Comparison of ENCODE assay signal across 16 cellular contexts in the genomic region with DNA sequence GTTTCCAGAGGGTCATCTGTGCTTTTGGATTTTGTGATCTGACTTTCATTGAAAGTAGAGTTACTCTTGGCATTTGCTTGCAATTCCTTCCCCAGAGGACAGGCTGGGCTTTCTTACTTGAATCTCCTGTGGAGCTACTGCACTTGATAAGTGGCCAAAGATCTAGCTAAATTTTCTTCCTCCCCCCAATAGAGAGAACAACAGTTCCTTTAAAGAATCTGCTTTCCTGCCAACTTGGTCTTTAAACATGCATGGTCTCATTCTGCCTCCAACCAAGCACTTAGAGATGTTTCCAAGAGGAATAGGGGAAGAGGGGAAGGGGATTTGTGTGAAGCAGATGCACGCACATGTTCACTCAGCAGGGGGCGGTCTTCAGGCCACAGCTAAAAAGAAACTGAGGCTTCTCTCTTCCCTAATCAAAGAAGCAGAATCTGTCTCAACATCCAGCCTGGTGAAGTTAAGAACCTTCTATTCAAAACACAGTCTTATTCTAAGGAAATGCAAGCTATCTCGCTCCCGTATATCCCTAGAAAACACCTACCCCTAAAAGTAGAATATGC.
DNase-seq lines count a peak whose midpoint lies in the region; ATAC-seq and TF ChIP-seq lines count a peak whose summit lies in the region.
"Had no signal": no experiment of that assay in that cellular context is flagged by ENCODE, and none has a peak within 500 bp of the region (broad histone marks: within the 10 kb centered on the region; RNA-seq: fewer than 3 reads in every experiment).

No MANE protein-coding gene starts in this region.

- POLR2A ChIA-PET in activated CD4-positive, alpha-beta memory T cell treated with anti-CD3 and anti-CD28 coated beads for 36 hours (lab: Charles Lee), result interaction anchor here (0.6 kb wide), 1 partner anchor 330 kb away, joined by 3 read pairs; no protein-coding TSS in a partner anchor

- no peak overlapping the region for H2BK12ac ChIP-seq in H9 (ENCODE audit: insufficient read length, low read depth, low read length)

- no CpG with 5 or more reads among the region's 4 CpGs for WGBS in H9 (ENCODE audit: extremely low coverage, insufficient read length, low lambda C conversion rate)
- WGBS in sigmoid colon, 2 donors, result 88 to 97% methylated on average over 4 of the region's 4 CpGs

- no peak overlapping the region for H2BK120ac ChIP-seq in H9 (ENCODE audit: low read depth, low read length, poor library complexity, severe bottlenecking)

- no peak overlapping the region for H3K4me3 ChIP-seq in astrocyte of the cerebellum (ENCODE audit: low read depth, low read length)
- H3K4me3 ChIP-seq in sigmoid colon, result no peak overlapping the region
- H3K4me3 ChIP-seq: GM12878, ovary had no signal

- no peak overlapping the region for H3K14ac ChIP-seq in H9 (ENCODE audit: insufficient read depth, low read length)

- no peaks in the 10 kb centered on the region for H3K23me2 ChIP-seq in H9 (ENCODE audit: insufficient read length, low read depth, low read length, poor library complexity, severe bottlenecking)

- no peak overlapping the region for H2AFZ ChIP-seq in H9 (ENCODE audit: low read length)

- ATAC-seq in Right ventricle myocardium superior (ENCODE audit: poor library complexity), result no peak
- ATAC-seq: GM12878 had no signal

- in situ Hi-C loops in ACHN (cut with HindIII; ENCODE audit: low pct_ligation_motif_present, low pct_unique_long_range_greater_than_20kb, low sequenced_read_pairs), result no loop called here
- in situ Hi-C loops in astrocyte of the cerebellum (cut with HindIII; ENCODE audit: low sequenced_read_pairs), result no loop called here

- H3K9me3 ChIP-seq in H9 (ENCODE audit: control insufficient read depth, low read depth, low read length) (no peaks in the 10 kb centered on the region), sigmoid colon (no peaks in the 10 kb centered on the region)
- H3K9me3 ChIP-seq: ovary had no signal

- TF ChIP-seq EP300 in sigmoid colon (IDR thresholded peaks at IDR 0.05), result no peak

- H3K4me2 ChIP-seq in H9 (ENCODE audit: insufficient read depth, insufficient read length, low read length), result no peak overlapping the region

- no peak overlapping the region for H3K56ac ChIP-seq in H9 (ENCODE audit: insufficient read length, low read depth, low read length)

- H2BK15ac ChIP-seq in H9 (ENCODE audit: low read depth, low read length), result no peak overlapping the region

- TF ChIP-seq POLR2A in sigmoid colon (IDR thresholded peaks at IDR 0.05), result no peak

- no peaks in the 10 kb centered on the region for H3K36me3 ChIP-seq in sigmoid colon
- H3K36me3 ChIP-seq: ovary had no signal

- no peak overlapping the region for H4K91ac ChIP-seq in H9 (ENCODE audit: insufficient read length, low read depth, low read length)

- H3K23ac ChIP-seq in H9 (ENCODE audit: insufficient read length, low read depth, low read length), result no peak overlapping the region

- H3T11ph ChIP-seq in H9 (ENCODE audit: low read length), result no peak overlapping the region

- intact Hi-C loops in sigmoid colon (cut with DNase I) (no loop called here), Right ventricle myocardium superior (cut with DNase I) (no loop called here)
- intact Hi-C loops in activated CD4-positive, alpha-beta memory T cell treated with anti-CD3 and anti-CD28 coated beads for 36 hours (cut with micrococcal nuclease), result no loop called here

- H4K20me1 ChIP-seq in H9 (ENCODE audit: control insufficient read depth, insufficient read depth, insufficient read length), result no peaks in the 10 kb centered on the region

- no peaks in the 10 kb centered on the region for H3K27me3 ChIP-seq in H9 (ENCODE audit: insufficient read depth, low read length)
- H3K27me3 ChIP-seq in sigmoid colon, result no peaks in the 10 kb centered on the region
- H3K27me3 ChIP-seq: ovary had no signal

- H3K27me3 Mint-ChIP-seq in H9 (ENCODE audit: low read depth), result peaks cover 5% of the 10 kb centered on the region; the same call in 1 of the 2 replicates
- H3K27me3 Mint-ChIP-seq in activated CD4-positive, alpha-beta memory T cell treated with anti-CD3 and anti-CD28 coated beads for 36 hours, result peaks cover 2% of the 10 kb centered on the region
- H3K27me3 Mint-ChIP-seq: IgD-negative memory B cell had no signal

- H3K79me1 ChIP-seq in H9 (ENCODE audit: insufficient read depth, low read depth, low read length, poor library complexity, severe bottlenecking), result no peaks in the 10 kb centered on the region

- DNase-seq in ACHN (peak; percentile 27), H9 (no peak), astrocyte of the cerebellum (ENCODE audit: low read depth) (peak; percentile 62), iPS-NIHi11 (ENCODE audit: low spot score) (peak; percentile 40), sigmoid colon (no peak), Right ventricle myocardium superior (no peak), NCI-H2029 treated with DMSO at 0.1 percent for 48 hours (lab: John Stamatoyannopoulos, UW) (no peak)
- no peak for DNase-seq in activated CD4-positive, alpha-beta memory T cell treated with anti-CD3 and anti-CD28 coated beads for 36 hours
- DNase-seq: activated naive CD4-positive, alpha-beta T cell; NCI-H146; ovary had no signal

- CTCF ChIA-PET in activated CD4-positive, alpha-beta memory T cell treated with anti-CD3 and anti-CD28 coated beads for 36 hours (lab: Charles Lee), result interaction anchor here (1.4 to 3.4 kb wide), 2 partner anchors 14 to 16 kb away, joined by 3 to 17 read pairs; no protein-coding TSS in a partner anchor

- no peaks in the 10 kb centered on the region for H3K36me3 Mint-ChIP-seq in H9 (ENCODE audit: insufficient read depth in 1 of 3, low read depth in 3 of 3)
- no peaks in the 10 kb centered on the region for H3K36me3 Mint-ChIP-seq in activated CD4-positive, alpha-beta memory T cell treated with anti-CD3 and anti-CD28 coated beads for 36 hours
- H3K36me3 Mint-ChIP-seq: IgD-negative memory B cell had no signal

- no peak overlapping the region for H3K18ac ChIP-seq in H9 (ENCODE audit: insufficient read length, low read depth, low read length)

- H4K8ac ChIP-seq in H9 (replicated peaks; ENCODE audit: insufficient read length, low read depth, low read length), result no peak overlapping the region

- H3K27ac ChIP-seq in H9 (ENCODE audit: insufficient read length, low read depth, low read length) (no peak overlapping the region), sigmoid colon (no peak overlapping the region)
- H3K27ac ChIP-seq: epithelial cell of prostate, ovary, RWPE1 had no signal

- no peaks in the 10 kb centered on the region for H3K4me1 Mint-ChIP-seq in H9
- H3K4me1 Mint-ChIP-seq in activated CD4-positive, alpha-beta memory T cell treated with anti-CD3 and anti-CD28 coated beads for 36 hours (ENCODE audit: low read depth), result no peaks in the 10 kb centered on the region
- H3K4me1 Mint-ChIP-seq: IgD-negative memory B cell had no signal

- TF ChIP-seq CTCF in H9 (conservative IDR thresholded peaks at IDR 0.05) (peak; percentile 62), astrocyte of the cerebellum (IDR thresholded peaks at IDR 0.05; ENCODE audit: low read depth, low read length, missing control alignments) (peak; percentile 32), sigmoid colon (IDR thresholded peaks at IDR 0.05) (no peak)

- no peaks in the 10 kb centered on the region for H3K4me1 ChIP-seq in H9 (ENCODE audit: insufficient read depth, low read length)
- peaks cover 0 to 25% (median 14%) of the 10 kb centered on the region in 4 donors for H3K4me1 ChIP-seq in sigmoid colon

- H3K9ac ChIP-seq in H9 (ENCODE audit: extremely low read depth, insufficient read length, low read length), result no peak overlapping the region

- no peak overlapping the region for H2AK5ac ChIP-seq in H9 (ENCODE audit: insufficient read length, low read length)

- H3K79me2 ChIP-seq in H9 (ENCODE audit: insufficient read depth, low read length), result no peaks in the 10 kb centered on the region

- no peak overlapping the region for H3K27ac Mint-ChIP-seq in H9
- no peak overlapping the region for H3K27ac Mint-ChIP-seq in activated CD4-positive, alpha-beta memory T cell treated with anti-CD3 and anti-CD28 coated beads for 36 hours
- H3K27ac Mint-ChIP-seq: IgD-negative memory B cell; T-helper 2 cell treated with Interferon-gamma antibody and Interleukin-4, amounts not matched to agents 5 μg/mL and 100 μg/mL, for 36 hours had no signal

- H2BK5ac ChIP-seq in H9 (ENCODE audit: insufficient read length, low read length), result no peak overlapping the region

- H3K4ac ChIP-seq in H9 (ENCODE audit: low read depth, low read length), result no peak overlapping the region

- H4K5ac ChIP-seq in H9 (ENCODE audit: insufficient read length, low read depth, low read length), result no peak overlapping the region

- no peak overlapping the region for H2BK20ac ChIP-seq in H9 (ENCODE audit: low read depth, low read length, poor library complexity, severe bottlenecking)

- no peaks in the 10 kb centered on the region for H3K9me3 Mint-ChIP-seq in H9
- H3K9me3 Mint-ChIP-seq in activated CD4-positive, alpha-beta memory T cell treated with anti-CD3 and anti-CD28 coated beads for 36 hours, result no peaks in the 10 kb centered on the region
- H3K9me3 Mint-ChIP-seq: IgD-negative memory B cell; T-helper 2 cell treated with Interferon-gamma antibody and Interleukin-4, amounts not matched to agents 5 μg/mL and 100 μg/mL, for 36 hours had no signal

- H3K4me3 Mint-ChIP-seq in H9, result no peak overlapping the region
- H3K4me3 Mint-ChIP-seq in activated CD4-positive, alpha-beta memory T cell treated with anti-CD3 and anti-CD28 coated beads for 36 hours, result no peak overlapping the region
- H3K4me3 Mint-ChIP-seq: IgD-negative memory B cell; T-helper 2 cell treated with Interferon-gamma antibody and Interleukin-4, amounts not matched to agents 5 μg/mL and 100 μg/mL, for 36 hours had no signal

Comparison
In these comparisons a context has a peak if more than half of its experiments do, and no peak if none do; other contexts are left out.
1. DNase-seq: peak in ACHN (single experiment), astrocyte of the cerebellum (single experiment) and iPS-NIHi11 (single experiment); none in H9 (single experiment), sigmoid colon (single experiment), activated CD4-positive, alpha-beta memory T cell treated with anti-CD3 and anti-CD28 coated beads for 36 hours (single experiment), Right ventricle myocardium superior (single experiment) and NCI-H2029 treated with DMSO at 0.1 percent for 48 hours (single experiment).
2. CTCF ChIP-seq: peak in H9 (single experiment) and astrocyte of the cerebellum (single experiment); none in sigmoid colon (0 of 4).